ENCODE assay signal across 24 cellular contexts in genomic region chr16:1137604-1138003, GRCh38. TPM values are rescaled to one million over a fixed set of nuclear protein-coding genes. Genes with fewer than 3 reads are reported as not detected.
DNase-seq lines count a peak whose midpoint lies in the region; ATAC-seq and TF ChIP-seq lines count a peak whose summit lies in the region.
"Had no signal": no experiment of that assay in that cellular context is flagged by ENCODE, and none has a peak within 500 bp of the region (broad histone marks: within the 10 kb centered on the region; RNA-seq: fewer than 3 reads in every experiment).

No MANE protein-coding gene starts in this region.

- in situ Hi-C loops in gastrocnemius medialis (cut with MboI; ENCODE audit: low sequenced_read_pairs in 4 of 4): no loop called here

- H3K27ac ChIP-seq in adrenal gland: peak overlapping the region in 4 of 5 donors; percentile 18 to 89 (median 80)
- H3K27ac ChIP-seq in gastrocnemius medialis: no peak overlapping the region
- H3K27ac ChIP-seq: C4-2B, epithelial cell of prostate, skin epidermis, uterus had no signal

- DNase-seq in COLO829 (ENCODE audit: low spot score) (peak; percentile 71), HT1080 (ENCODE audit: low read depth) (peak; percentile 73), adrenal gland (peak; percentile 94 to 100 (median 99)), mucosa of gallbladder (ENCODE audit: low spot score) (peak; percentile 85), gastrocnemius medialis (no peak), globus pallidus (ENCODE audit: low spot score) (no peak), NCI-H524 (lab: John Stamatoyannopoulos, UW) (no peak)
- DNase-seq: activated naive CD4-positive, alpha-beta T cell treated with anti-CD3 and anti-CD28 coated beads, Interleukin-2, amount 10 ng/mL, durations not matched to agents 7 days and 5 days; anterior cingulate cortex; foreskin melanocyte; GDM1; hippocampal formation; NCI-H1105; NCI-H526; stimulated activated CD4-positive, alpha-beta T cell treated with anti-CD3 and anti-CD28 coated beads, Interleukin-1b, Interleukin-23, amount 100 ng/mL, for 48 hours; uterus had no signal

- H3K4me3 ChIP-seq in adrenal gland (no peak overlapping the region), gastrocnemius medialis (no peak overlapping the region)
- H3K4me3 ChIP-seq: skin epidermis, uterus had no signal

- H3K9me3 ChIP-seq in adrenal gland (replicated peaks in 1 of 3) (no peaks in the 10 kb centered on the region), gastrocnemius medialis (no peaks in the 10 kb centered on the region)
- H3K9me3 ChIP-seq: uterus had no signal

- H3K36me3 ChIP-seq in adrenal gland (replicated peaks in 1 of 2) (no peaks in the 10 kb centered on the region), gastrocnemius medialis (no peaks in the 10 kb centered on the region)
- H3K36me3 ChIP-seq: uterus had no signal

- H3K4me1 ChIP-seq in adrenal gland (replicated peaks in 1 of 2) (peaks cover 10 to 16% of the 10 kb centered on the region in 2 donors), gastrocnemius medialis (no peaks in the 10 kb centered on the region)
- H3K4me1 ChIP-seq: uterus had no signal

- H3K27me3 ChIP-seq in adrenal gland (no peaks in the 10 kb centered on the region), gastrocnemius medialis (peaks cover 23 to 56% (median 37%) of the 10 kb centered on the region in 3 donors)
- H3K27me3 ChIP-seq: uterus had no signal

- TF ChIP-seq CTCF in adrenal gland (IDR thresholded peaks at IDR 0.05): no peak
- TF ChIP-seq CTCF in gastrocnemius medialis (IDR thresholded peaks at IDR 0.05 in 4 of 5, conservative IDR thresholded peaks at IDR 0.05 in 1 of 5): no peak

- intact Hi-C loops in adrenal gland (cut with DNase I) (no loop called here), gastrocnemius medialis (cut with DNase I; ENCODE audit: low total_unique reads) (no loop called here)

- WGBS in adrenal gland, 4 donors: 35 to 70% (median 46%) methylated on average over 19 to 24 of the region's 24 CpGs

- TF ChIP-seq POLR2A in adrenal gland (IDR thresholded peaks at IDR 0.05) (no peak), gastrocnemius medialis (IDR thresholded peaks at IDR 0.05) (no peak)

- ATAC-seq in gastrocnemius medialis: no peak
- ATAC-seq in GM21786 (IDR thresholded peaks at IDR 0.05; ENCODE audit: unreplicated experiment): no peak

RNA-seq across cellular contexts. Expression of gene CACNA1H, which starts 15.3 kb away (rescaled TPM):
- not detected in 2 replicates for total RNA-seq in HT1080 (2014; rRNA removed; shearing (Covaris generic))
- polyA plus RNA-seq in HT1080 (2015; cell fraction: cytosol; rRNA removed): not detected in 2 replicates
- not detected in 2 replicates for polyA plus RNA-seq in HT1080 (2015; cell fraction: nucleus; rRNA removed)
- total RNA-seq in adrenal gland (100 to 1,000 TPM in 1 of 8 donors, 10 to 100 TPM in 7; 25.1 to 121 (median 41.7) TPM), mucosa of gallbladder (133 TPM), gastrocnemius medialis (10 to 100 TPM in 1 of 4 donors, 1 to 10 TPM in 3; 3.7 to 12.8 (median 4.5) TPM)
- 10 to 100 TPM; 20.1 to 36.2 (median 21.7) TPM for polyA plus RNA-seq in adrenal gland

RNA-seq across cellular contexts. Expression of gene C1QTNF8, which starts 41.6 kb away (rescaled TPM):
- total RNA-seq in HT1080 (2014; rRNA removed; shearing (Covaris generic)): not detected in 2 replicates
- polyA plus RNA-seq in HT1080 (2015; cell fraction: cytosol; rRNA removed): not detected in 2 replicates
- polyA plus RNA-seq in HT1080 (2015; cell fraction: nucleus; rRNA removed): not detected in 2 replicates
- total RNA-seq in adrenal gland: under 1 TPM in 2 of 8 donors, not detected in 6; 0.14 to 0.19 TPM
- polyA plus RNA-seq in adrenal gland: under 1 TPM in 2 of 3 donors, not detected in 1; 0.30 to 0.64 TPM
- total RNA-seq in mucosa of gallbladder: not detected
- not detected for total RNA-seq in gastrocnemius medialis
- total RNA-seq: activated CD8-positive, alpha-beta memory T cell treated with anti-CD3 and anti-CD28 coated beads for 36 hours; lower leg skin; mononuclear cell; pulmonary artery endothelial cell; uterus had no signal

Comparison
In these comparisons a context has a peak if more than half of its experiments do, and no peak if none do; other contexts are left out.
1. DNase-seq: peak in COLO829 (single experiment), HT1080 (single experiment), adrenal gland (7 of 7) and mucosa of gallbladder (single experiment); none in gastrocnemius medialis (0 of 2), globus pallidus (single experiment) and NCI-H524 (0 of 2).
2. H3K27ac ChIP-seq: peak in adrenal gland (4 of 5); none in gastrocnemius medialis (0 of 4).